ENCODE assay signal across 8 cellular contexts in the genomic region with DNA sequence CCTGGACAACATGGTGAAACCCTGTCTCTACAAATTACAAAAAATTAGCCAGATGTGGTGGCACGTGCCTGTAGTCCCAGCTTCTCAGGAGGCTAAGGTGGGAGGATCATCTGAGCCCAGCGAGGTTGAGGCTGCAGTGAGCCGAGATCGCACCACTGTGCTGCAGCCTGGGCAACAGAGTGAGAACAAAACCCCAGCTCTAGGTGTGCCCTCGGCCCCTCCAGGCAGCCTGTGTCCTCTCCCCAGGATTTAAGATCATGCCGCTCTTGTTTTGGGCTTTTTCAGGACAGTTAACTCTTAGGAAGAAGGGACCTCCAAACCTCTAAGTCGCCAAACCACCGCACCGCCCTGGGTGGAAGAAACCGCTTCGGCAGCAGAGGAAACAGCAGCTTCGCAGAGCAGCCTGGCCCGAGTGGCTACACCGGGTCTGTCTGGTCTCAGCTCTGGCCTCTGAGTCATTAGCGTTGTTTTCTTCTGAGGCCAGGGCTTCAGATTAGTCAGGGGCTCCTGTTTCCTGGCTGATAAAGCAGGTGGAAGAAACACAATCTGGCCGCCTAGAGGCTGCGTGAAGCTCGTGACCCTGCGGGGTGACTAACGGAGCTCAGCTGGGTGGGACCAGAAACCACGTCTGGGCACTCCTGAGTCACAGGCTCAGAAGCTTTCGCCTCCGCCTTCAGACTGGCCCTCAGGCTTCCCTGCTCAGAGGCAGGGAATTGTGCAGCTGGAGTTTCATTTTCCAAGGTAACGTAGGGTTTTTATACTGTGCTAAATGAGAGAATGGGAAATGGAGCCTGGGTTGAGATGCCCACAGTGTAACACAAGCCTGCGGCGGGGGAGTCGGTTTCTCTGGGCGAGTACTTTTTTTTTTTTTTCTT. TPM values are rescaled to one million over a fixed set of nuclear protein-coding genes. Genes with fewer than 3 reads are reported as not detected.
A peak's percentile ranks its signal among the peaks of the same experiment; 100 is the strongest.
DNase-seq lines count a peak whose midpoint lies in the region; ATAC-seq and TF ChIP-seq lines count a peak whose summit lies in the region.

No MANE protein-coding gene starts in this region.

- peak overlapping the region; percentile 13 for H3K4me2 ChIP-seq in trophoblast cell (ENCODE audit: low read length)

- peak overlapping the region; percentile 78 for H4K91ac ChIP-seq in trophoblast cell (ENCODE audit: low read depth, low read length)

- H2AFZ ChIP-seq in trophoblast cell (ENCODE audit: insufficient read depth, low read length, poor library complexity) = no peak overlapping the region

- peaks cover 18% of the 10 kb centered on the region for H3K4me1 Mint-ChIP-seq in activated T-helper 17 cell treated with anti-CD3 and anti-CD28 coated beads, Interleukin-2, amount 50 U/mL, for 72 hours

- H3K9me3 Mint-ChIP-seq in activated T-helper 17 cell treated with anti-CD3 and anti-CD28 coated beads, Interleukin-2, amount 50 U/mL, for 72 hours = no peaks in the 10 kb centered on the region

- peak in 1 of 2 donors; percentile 83 for TF ChIP-seq EP300 in tibial nerve (IDR thresholded peaks at IDR 0.05)

- H3K4me1 ChIP-seq in Peyer's patch (no peaks in the 10 kb centered on the region), trophoblast cell (ENCODE audit: control insufficient read depth in 1 of 2, insufficient read depth in 2 of 2, low read length in 2 of 2) (peaks cover 15 to 23% of the 10 kb centered on the region in 2 experiments), tibial nerve (peaks cover 0 to 13% (median 0%) of the 10 kb centered on the region in 4 donors)

- peak overlapping the region; percentile 31 for H3K18ac ChIP-seq in trophoblast cell (ENCODE audit: low read length)

- H3K79me1 ChIP-seq in trophoblast cell (ENCODE audit: low read length) = peaks cover 9% of the 10 kb centered on the region

- H3K27ac ChIP-seq in Peyer's patch (peak overlapping the region in 2 of 4 donors; percentile 35 to 47), trophoblast cell (ENCODE audit: low read depth, low read length) (peak overlapping the region; percentile 94), tibial nerve (peak overlapping the region in 3 of 4 donors; percentile 50 to 79 (median 64))

- ATAC-seq in GM18909 (IDR thresholded peaks at IDR 0.05; ENCODE audit: poor library complexity, unreplicated experiment) (peak; percentile 92), HG03108 (IDR thresholded peaks at IDR 0.05; ENCODE audit: unreplicated experiment) (peak; percentile 84)
- peak; percentile 98 for ATAC-seq in activated T-helper 17 cell treated with anti-CD3 and anti-CD28 coated beads, Interleukin-2, amount 50 U/mL, for 72 hours (replicated peaks)

- H3K27ac Mint-ChIP-seq in activated T-helper 17 cell treated with anti-CD3 and anti-CD28 coated beads, Interleukin-2, amount 50 U/mL, for 72 hours = peak overlapping the region; percentile 87

- H3K4ac ChIP-seq in trophoblast cell (ENCODE audit: low read depth, low read length) = no peak overlapping the region

- H3K14ac ChIP-seq in trophoblast cell (ENCODE audit: low read length) = peak overlapping the region; percentile 28

- H3K27me3 ChIP-seq in Peyer's patch (no peaks in the 10 kb centered on the region), trophoblast cell (ENCODE audit: insufficient read depth, low read length) (no peaks in the 10 kb centered on the region), tibial nerve (no peaks in the 10 kb centered on the region)

- H3K23ac ChIP-seq in trophoblast cell (ENCODE audit: low read length) = no peak overlapping the region

- peaks cover 22% of the 10 kb centered on the region for H3K27me3 Mint-ChIP-seq in activated T-helper 17 cell treated with anti-CD3 and anti-CD28 coated beads, Interleukin-2, amount 50 U/mL, for 72 hours

- H3K36me3 ChIP-seq in Peyer's patch (no peaks in the 10 kb centered on the region), trophoblast cell (ENCODE audit: control insufficient read depth in 1 of 2, insufficient read depth in 2 of 2, low read length in 2 of 2) (no peaks in the 10 kb centered on the region), tibial nerve (no peaks in the 10 kb centered on the region)

- peak overlapping the region in 2 of 4 donors; percentile 10 to 22 for H3K4me3 ChIP-seq in Peyer's patch
- H3K4me3 ChIP-seq in fibroblast of villous mesenchyme (ENCODE audit: low read depth, low read length) = peak overlapping the region; percentile 48
- H3K4me3 ChIP-seq in trophoblast cell (ENCODE audit: low read depth, low read length) = no peak overlapping the region
- peak overlapping the region in 3 of 4 donors; percentile 0 to 33 (median 17) for H3K4me3 ChIP-seq in tibial nerve

- no peak for TF ChIP-seq CTCF in Peyer's patch (IDR thresholded peaks at IDR 0.05)
- TF ChIP-seq CTCF in fibroblast of villous mesenchyme (IDR thresholded peaks at IDR 0.05; ENCODE audit: insufficient read depth, low read depth, low read length) = peak; percentile 13
- peak in 1 of 5 experiments; percentile 20 for TF ChIP-seq CTCF in tibial nerve (IDR thresholded peaks at IDR 0.05)

- no peaks in the 10 kb centered on the region for H3K36me3 Mint-ChIP-seq in activated T-helper 17 cell treated with anti-CD3 and anti-CD28 coated beads, Interleukin-2, amount 50 U/mL, for 72 hours (ENCODE audit: low read depth)

- H3K4me3 Mint-ChIP-seq in activated T-helper 17 cell treated with anti-CD3 and anti-CD28 coated beads, Interleukin-2, amount 50 U/mL, for 72 hours = peak overlapping the region; percentile 69

- peak; percentile 97 for DNase-seq in AG08395 (ENCODE audit: low spot score)
- DNase-seq in Peyer's patch = peak in 2 of 3 donors; percentile 39 to 76
- peak; percentile 99 for DNase-seq in fibroblast of villous mesenchyme (ENCODE audit: low read depth)
- DNase-seq in trophoblast cell = peak; percentile 99 to 100
- peak; percentile 41 to 71 for DNase-seq in tibial nerve (ENCODE audit: low spot score in 2 of 2)

- H2BK5ac ChIP-seq in trophoblast cell (ENCODE audit: low read depth, low read length, poor library complexity) = peak overlapping the region; percentile 77

- peak overlapping the region; percentile 56 for H2AK5ac ChIP-seq in trophoblast cell (ENCODE audit: low read length)

- H2BK12ac ChIP-seq in trophoblast cell (ENCODE audit: low read length) = peak overlapping the region; percentile 62

- H3K79me2 ChIP-seq in trophoblast cell (ENCODE audit: control insufficient read depth, insufficient read depth, low read length, poor library complexity) = no peaks in the 10 kb centered on the region

- H3K9me3 ChIP-seq in Peyer's patch (no peaks in the 10 kb centered on the region), trophoblast cell (ENCODE audit: insufficient read depth, low read depth, low read length) (no peaks in the 10 kb centered on the region), tibial nerve (no peaks in the 10 kb centered on the region)

- H4K12ac ChIP-seq in trophoblast cell (ENCODE audit: low read depth, low read length) = no peak overlapping the region

- H4K8ac ChIP-seq in trophoblast cell (ENCODE audit: low read depth, low read length) = peak overlapping the region; percentile 80

- peak overlapping the region; percentile 82 for H2BK120ac ChIP-seq in trophoblast cell (ENCODE audit: insufficient read depth, low read length, poor library complexity)

- TF ChIP-seq POLR2A in Peyer's patch (IDR thresholded peaks at IDR 0.05) = no peak
- peak; percentile 7 to 22 for TF ChIP-seq POLR2A in tibial nerve (IDR thresholded peaks at IDR 0.05)

- no peak overlapping the region for H3K9ac ChIP-seq in trophoblast cell (ENCODE audit: low read length)

- no CpG with 5 or more reads among the region's 28 CpGs for WGBS in trophoblast cell (ENCODE audit: extremely low coverage, insufficient coverage, insufficient read length)
- 39 to 53% methylated on average over 21 to 25 of the region's 28 CpGs for WGBS in tibial nerve, 2 donors

RNA-seq across cellular contexts. Expression of a gene that starts 44.7 kb away (rescaled TPM):
- total RNA-seq in Peyer's patch = 10 to 100 TPM in 1 of 4 donors, 1 to 10 TPM in 1, under 1 TPM in 2; 0.85 to 11.6 (median 1.3) TPM
- 10 to 100 TPM; 23.3 to 30.3 TPM for total RNA-seq in activated T-helper 17 cell treated with anti-CD3 and anti-CD28 coated beads, Interleukin-2, amount 50 U/mL, for 72 hours
- 3.5 and 3.9 TPM in 2 replicates for total RNA-seq in fibroblast of villous mesenchyme
- 7.7 and 8.0 TPM in 2 replicates for polyA plus RNA-seq in trophoblast cell (2013)
- total RNA-seq in tibial nerve = 1 to 10 TPM in 1 of 4 donors, under 1 TPM in 3; 0.59 to 1.2 (median 0.86) TPM

RNA-seq across cellular contexts. Expression of a gene that starts 50.0 kb away (rescaled TPM):
- total RNA-seq in Peyer's patch (not detected), fibroblast of villous mesenchyme (under 0.01 TPM in 1 of 2 replicates, not detected in the other), tibial nerve (1 to 10 TPM in 1 of 4 donors, not detected in 3; 1.3 TPM)
- total RNA-seq in activated T-helper 17 cell treated with anti-CD3 and anti-CD28 coated beads, Interleukin-2, amount 50 U/mL, for 72 hours = under 1 TPM in 1 of 2 donors, not detected in 1; 0.69 TPM
- 0.06 and 0.10 TPM in 2 replicates for polyA plus RNA-seq in trophoblast cell (2013)

Comparison
In these comparisons a context has a peak if more than half of its experiments do, and no peak if none do; other contexts are left out.
1. POLR2A ChIP-seq: peak in tibial nerve (2 of 2); none in Peyer's patch (0 of 2).
2. Peak in every context shown above with its lines, with median percentiles within 50 percentile points of each other: DNase-seq and ATAC-seq.